Comparison of ENCODE assay signal across 8 cellular contexts in genomic region chr15:100602064-100602821, GRCh38. TPM values are rescaled to one million over a fixed set of nuclear protein-coding genes. Genes with fewer than 3 reads are reported as not detected.
DNase-seq lines count a peak whose midpoint lies in the region; ATAC-seq and TF ChIP-seq lines count a peak whose summit lies in the region.

Gene ASB7, plus strand, starts transcription at chr15:100602589. Its CDS starts 9,628 bp downstream, at chr15:100612217.
Gene LINS1, minus strand, starts transcription at chr15:100602184. Its CDS starts 21,342 bp downstream, at chr15:100580842.

- H3K4me2 ChIP-seq in parathyroid adenoma (ENCODE audit: low read length): peak within 1 kb of the TSS; percentile 86

- peak within 1 kb of the TSS; percentile 90 for H2AFZ ChIP-seq in parathyroid adenoma

- H3K4me1 ChIP-seq in adipocyte (ENCODE audit: control insufficient read depth, insufficient read depth, low read length) (peaks cover 37% of the 10 kb centered on the region), cardiac muscle cell (ENCODE audit: low read depth) (peaks cover 3% of the 10 kb centered on the region), parathyroid adenoma (no peaks in the 10 kb centered on the region), tibial nerve (peaks cover 0 to 56% (median 19%) of the 10 kb centered on the region in 4 donors)

- WGBS in tibial nerve, 2 donors: 0% methylated on average over 31 to 43 of the region's 51 CpGs

- peaks cover 5% of the 10 kb centered on the region for H3K36me3 ChIP-seq in adipocyte (ENCODE audit: control insufficient read depth, insufficient read depth, low read length, severe bottlenecking)
- H3K36me3 ChIP-seq in cardiac muscle cell: no peaks in the 10 kb centered on the region
- H3K36me3 ChIP-seq in parathyroid adenoma (ENCODE audit: control insufficient read depth, insufficient read depth, low read length): no peaks in the 10 kb centered on the region
- peaks cover 0 to 6% (median 0%) of the 10 kb centered on the region in 3 donors for H3K36me3 ChIP-seq in tibial nerve

- H3K27me3 ChIP-seq in adipocyte (replicated peaks; ENCODE audit: control insufficient read depth, insufficient read depth, low read length): no peaks in the 10 kb centered on the region
- no peaks in the 10 kb centered on the region for H3K27me3 ChIP-seq in cardiac muscle cell
- no peaks in the 10 kb centered on the region for H3K27me3 ChIP-seq in parathyroid adenoma (ENCODE audit: control insufficient read depth, insufficient read depth, low read length)
- no peaks in the 10 kb centered on the region for H3K27me3 ChIP-seq in tibial nerve

- peak within 1 kb of the TSS; percentile 83 for H3K27ac ChIP-seq in cardiac muscle cell
- H3K27ac ChIP-seq in parathyroid adenoma: peak within 1 kb of the TSS; percentile 57
- peak within 1 kb of the TSS; percentile 66 to 95 (median 90) for H3K27ac ChIP-seq in tibial nerve

- H3K9me3 ChIP-seq in adipocyte (ENCODE audit: control insufficient read depth, low read length) (no peaks in the 10 kb centered on the region), cardiac muscle cell (ENCODE audit: low read depth) (no peaks in the 10 kb centered on the region), parathyroid adenoma (ENCODE audit: control insufficient read depth, low read length) (no peaks in the 10 kb centered on the region), tibial nerve (no peaks in the 10 kb centered on the region)

- peak; percentile 93 for ATAC-seq in HG02798 (IDR thresholded peaks at IDR 0.05; ENCODE audit: poor library complexity, unreplicated experiment)

- TF ChIP-seq POLR2A in tibial nerve (IDR thresholded peaks at IDR 0.05): peak in 1 of 2 donors; percentile 34

- peak; percentile 91 to 93 for TF ChIP-seq EP300 in tibial nerve (IDR thresholded peaks at IDR 0.05)

- peaks cover 32% of the 10 kb centered on the region for H3K79me2 ChIP-seq in parathyroid adenoma

- peak; percentile 96 for DNase-seq in NCI-H1436 (lab: John Stamatoyannopoulos, UW)
- peak; percentile 99 for DNase-seq in T follicular helper cell (ENCODE audit: low read depth)
- peak; percentile 100 for DNase-seq in adipocyte (ENCODE audit: low read depth)
- peak; percentile 100 for DNase-seq in cardiac muscle cell (ENCODE audit: low read depth in 1 of 2, low spot score in 1 of 2)
- peak; percentile 99 for DNase-seq in tibial nerve (ENCODE audit: low spot score in 2 of 2)

- TF ChIP-seq CTCF in GM12875 (IDR thresholded peaks at IDR 0.05; ENCODE audit: borderline replicate concordance, insufficient read depth, low read depth, low read length) (no peak), cardiac muscle cell (IDR thresholded peaks at IDR 0.05; ENCODE audit: low read depth, low read length) (no peak), parathyroid adenoma (IDR thresholded peaks at IDR 0.05) (no peak), tibial nerve (IDR thresholded peaks at IDR 0.05) (peak in 1 of 5 experiments; percentile 48)

- H3K4me3 ChIP-seq in GM12875 (ENCODE audit: low read depth, low read length) (peak within 1 kb of the TSS; percentile 88), adipocyte (ENCODE audit: low read length) (peak within 1 kb of the TSS; percentile 99), cardiac muscle cell (peak within 1 kb of the TSS; percentile 72), parathyroid adenoma (ENCODE audit: low read depth, low read length) (peak within 1 kb of the TSS; percentile 90), tibial nerve (peak within 1 kb of the TSS; percentile 85 to 99 (median 92))

- peak within 1 kb of the TSS; percentile 95 for H3K9ac ChIP-seq in adipocyte (ENCODE audit: low read length)
- H3K9ac ChIP-seq in parathyroid adenoma: peak within 1 kb of the TSS; percentile 63

RNA-seq across cellular contexts. Expression of gene ASB7, which starts in this region (rescaled TPM):
- total RNA-seq in cardiac muscle cell (18.3 and 19.2 TPM in 2 replicates), tibial nerve (10 to 100 TPM; 11.4 to 12.7 (median 12.1) TPM)
- 6.8 and 10.7 TPM in 2 replicates for polyA plus RNA-seq in cardiac muscle cell

RNA-seq across cellular contexts. Expression of gene LINS1, which starts in this region (rescaled TPM):
- total RNA-seq in cardiac muscle cell: 6.5 and 7.4 TPM in 2 replicates
- polyA plus RNA-seq in cardiac muscle cell: 7.5 and 9.2 TPM in 2 replicates
- 10 to 100 TPM; 10.7 to 76.6 (median 35.7) TPM for total RNA-seq in tibial nerve

Comparison
In these comparisons a context has a peak if more than half of its experiments do, and no peak if none do; other contexts are left out.
1. Peak in every context shown above with its lines: DNase-seq, ATAC-seq, H3K4me3 ChIP-seq and H3K27ac ChIP-seq.